ENCODE assay signal across 21 cellular contexts in the genomic region with DNA sequence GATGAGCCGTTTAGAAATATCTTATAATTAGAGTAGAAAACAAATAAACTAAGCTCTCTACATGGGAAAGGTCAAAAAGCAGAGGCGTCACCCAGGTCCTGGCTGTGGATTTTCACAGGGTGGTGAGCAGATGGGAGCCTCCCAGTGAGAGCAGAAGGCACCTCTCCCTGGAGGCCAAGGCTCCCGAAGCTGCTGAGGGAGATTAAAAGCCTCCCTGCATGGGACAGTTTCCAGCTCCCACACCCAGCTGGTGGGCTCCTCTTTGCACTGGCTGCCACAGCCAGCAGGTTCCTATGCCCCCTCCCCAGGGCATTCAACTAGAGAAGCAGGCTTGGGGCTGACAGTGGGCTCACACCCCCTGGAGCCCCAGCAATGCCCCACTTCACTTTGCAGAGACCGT. TPM values are rescaled to one million over a fixed set of nuclear protein-coding genes. Genes with fewer than 3 reads are reported as not detected.
"Had no signal": no experiment of that assay in that cellular context is flagged by ENCODE, and none has a peak within 500 bp of the region (broad histone marks: within the 10 kb centered on the region; RNA-seq: fewer than 3 reads in every experiment).

No MANE protein-coding gene starts in this region.

- H3K4me3 ChIP-seq: left ventricle myocardium inferior, mucosa of descending colon, right atrium auricular region, skin epidermis, suprapubic skin, upper lobe of left lung had no signal

- H3K4me3 Mint-ChIP-seq: activated CD4-positive, alpha-beta T cell treated with anti-CD3 and anti-CD28 coated beads, Interleukin-2, amount 10 ng/mL, durations not matched to agents 7 days and 5 days; activated naive CD8-positive, alpha-beta T cell treated with anti-CD3 and anti-CD28 coated beads, Interleukin-2, amount 10 ng/mL, durations not matched to agents 7 days and 5 days; effector memory CD8-positive, alpha-beta T cell; naive thymus-derived CD8-positive, alpha-beta T cell had no signal

- H3K36me3 ChIP-seq: left ventricle myocardium inferior, right atrium auricular region, suprapubic skin, upper lobe of left lung had no signal

- H3K27me3 ChIP-seq: right atrium auricular region, suprapubic skin, upper lobe of left lung had no signal

- H3K9me3 Mint-ChIP-seq: activated CD4-positive, alpha-beta T cell treated with anti-CD3 and anti-CD28 coated beads, Interleukin-2, amount 10 ng/mL, durations not matched to agents 7 days and 5 days; activated naive CD8-positive, alpha-beta T cell treated with anti-CD3 and anti-CD28 coated beads, Interleukin-2, amount 10 ng/mL, durations not matched to agents 7 days and 5 days had no signal

- H3K27ac ChIP-seq: foreskin keratinocyte, left ventricle myocardium inferior, right atrium auricular region, skin epidermis, suprapubic skin, upper lobe of left lung had no signal

- ATAC-seq: effector memory CD8-positive, alpha-beta T cell; foreskin keratinocyte; mucosa of descending colon; naive thymus-derived CD8-positive, alpha-beta T cell had no signal

- H3K4me1 ChIP-seq: foreskin keratinocyte, right atrium auricular region, suprapubic skin had no signal

- H3K4me1 Mint-ChIP-seq: activated CD4-positive, alpha-beta T cell treated with anti-CD3 and anti-CD28 coated beads, Interleukin-2, amount 10 ng/mL, durations not matched to agents 7 days and 5 days; activated naive CD8-positive, alpha-beta T cell treated with anti-CD3 and anti-CD28 coated beads, Interleukin-2, amount 10 ng/mL, durations not matched to agents 7 days and 5 days had no signal

- H3K9me3 ChIP-seq: left ventricle myocardium inferior, mucosa of descending colon, right atrium auricular region, suprapubic skin, upper lobe of left lung had no signal

- FAIRE-seq: TTC549 had no signal

- DNase-seq: activated CD4-positive, alpha-beta T cell treated with anti-CD3 and anti-CD28 coated beads, Interleukin-2, amount 10 ng/mL, durations not matched to agents 7 days and 5 days; activated CD8-positive, alpha-beta memory T cell treated with anti-CD3 and anti-CD28 coated beads for 24 hours; activated gamma-delta T cell treated with Interleukin-2 at 50 U/mL for 16 hours; activated naive CD8-positive, alpha-beta T cell treated with anti-CD3 and anti-CD28 coated beads, Interleukin-2, amount 10 ng/mL, durations not matched to agents 7 days and 5 days; anterior cingulate cortex; cerebellar nuclear complex; effector memory CD8-positive, alpha-beta T cell; foreskin keratinocyte; left ventricle myocardium inferior; mucosa of descending colon; naive thymus-derived CD8-positive, alpha-beta T cell; stimulated activated CD4-positive, alpha-beta T cell treated with anti-CD3 and anti-CD28 coated beads, Interleukin-15, amount 100 ng/mL, for 24 hours; stimulated activated CD4-positive, alpha-beta T cell treated with anti-CD3 and anti-CD28 coated beads, Interleukin-4, amount 100 ng/mL, for 1 hour; stimulated activated naive CD4-positive, alpha-beta T cell treated with Interleukin-2 at 50 U/mL for 16 hours; upper lobe of left lung had no signal

- H3K27ac Mint-ChIP-seq: activated CD4-positive, alpha-beta T cell treated with anti-CD3 and anti-CD28 coated beads, Interleukin-2, amount 10 ng/mL, durations not matched to agents 7 days and 5 days; activated naive CD8-positive, alpha-beta T cell treated with anti-CD3 and anti-CD28 coated beads, Interleukin-2, amount 10 ng/mL, durations not matched to agents 7 days and 5 days; effector memory CD8-positive, alpha-beta T cell; naive thymus-derived CD8-positive, alpha-beta T cell; progenitor cell of endocrine pancreas had no signal

- H3K36me3 Mint-ChIP-seq: activated naive CD8-positive, alpha-beta T cell treated with anti-CD3 and anti-CD28 coated beads, Interleukin-2, amount 10 ng/mL, durations not matched to agents 7 days and 5 days; naive thymus-derived CD8-positive, alpha-beta T cell had no signal

RNA-seq across cellular contexts. Expression of gene TBC1D9, which starts 55.2 kb away (rescaled TPM):
- total RNA-seq: T-helper 2 cell treated with Interferon-gamma antibody and Interleukin-4, amounts not matched to agents 100 ng/mL and 5 ng/mL, for 36 hours had no signal
